Comparison of ENCODE assay signal across 1 cellular context in the genomic region with DNA sequence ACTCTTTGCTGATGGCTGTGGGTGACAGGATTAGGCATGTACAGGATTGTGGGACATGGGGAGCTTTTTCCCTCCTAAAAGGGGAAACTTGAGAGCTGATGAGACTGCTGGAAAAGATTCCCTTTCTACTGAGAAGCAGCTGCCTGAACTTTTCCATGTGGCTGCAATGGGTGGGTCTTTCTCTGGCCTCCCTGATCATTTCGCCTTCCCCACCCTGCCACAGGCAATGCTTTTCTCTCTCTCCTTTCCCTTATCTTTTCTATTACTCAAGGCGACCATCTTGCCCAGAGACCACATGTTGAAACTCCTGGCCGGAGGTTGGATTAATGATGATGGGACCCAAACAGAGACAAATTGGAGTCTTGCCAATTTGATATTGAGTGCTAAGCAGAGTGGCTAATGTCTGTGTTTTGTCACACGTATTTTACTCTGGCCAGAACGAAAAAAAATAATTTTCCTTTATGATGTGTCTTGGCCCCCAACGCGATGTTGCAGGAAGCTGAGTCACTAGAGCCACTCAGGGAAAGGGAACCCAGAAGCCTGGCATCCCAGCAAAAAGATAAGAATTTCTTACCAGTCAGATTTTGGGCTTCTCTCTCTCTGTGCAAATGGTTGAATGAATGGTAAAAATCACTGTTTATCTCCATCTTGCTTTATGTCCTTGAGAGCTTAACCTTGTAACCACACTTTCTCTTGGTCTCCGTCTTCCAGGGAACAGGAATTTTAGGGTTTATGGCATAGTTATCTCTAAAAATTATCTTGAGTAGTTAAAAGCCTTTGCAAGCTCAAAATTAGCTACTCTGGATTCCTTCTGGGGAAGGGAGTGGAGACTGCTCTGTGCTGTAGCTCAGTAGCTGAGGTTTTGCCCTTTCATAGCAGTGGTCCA.
TF ChIP-seq lines count a peak whose summit lies in the region.

No MANE protein-coding gene starts in this region.

TF ChIP-seq in GM12891, 5 proteins besides CTCF, POLR2A, EP300 and RAD21:
- no peak for TF ChIP-seq POU2F2 (IDR thresholded peaks at IDR 0.05; ENCODE audit: low read depth, low read length)
- no peak for TF ChIP-seq POLR2AphosphoS5 (IDR thresholded peaks at IDR 0.05; ENCODE audit: low read depth, low read length)
- no peak for TF ChIP-seq PAX5 (IDR thresholded peaks at IDR 0.05; ENCODE audit: insufficient read depth, low read length, severe bottlenecking)
- no peak for TF ChIP-seq TAF1 (IDR thresholded peaks at IDR 0.05; ENCODE audit: low read depth, low read length)
- no peak for TF ChIP-seq SPI1 (IDR thresholded peaks at IDR 0.05; ENCODE audit: low read depth, low read length)
TF ChIP-seq in GM12891: peak in this region for 0.
